ENCODE assay signal across 1 cellular context in the genomic region with DNA sequence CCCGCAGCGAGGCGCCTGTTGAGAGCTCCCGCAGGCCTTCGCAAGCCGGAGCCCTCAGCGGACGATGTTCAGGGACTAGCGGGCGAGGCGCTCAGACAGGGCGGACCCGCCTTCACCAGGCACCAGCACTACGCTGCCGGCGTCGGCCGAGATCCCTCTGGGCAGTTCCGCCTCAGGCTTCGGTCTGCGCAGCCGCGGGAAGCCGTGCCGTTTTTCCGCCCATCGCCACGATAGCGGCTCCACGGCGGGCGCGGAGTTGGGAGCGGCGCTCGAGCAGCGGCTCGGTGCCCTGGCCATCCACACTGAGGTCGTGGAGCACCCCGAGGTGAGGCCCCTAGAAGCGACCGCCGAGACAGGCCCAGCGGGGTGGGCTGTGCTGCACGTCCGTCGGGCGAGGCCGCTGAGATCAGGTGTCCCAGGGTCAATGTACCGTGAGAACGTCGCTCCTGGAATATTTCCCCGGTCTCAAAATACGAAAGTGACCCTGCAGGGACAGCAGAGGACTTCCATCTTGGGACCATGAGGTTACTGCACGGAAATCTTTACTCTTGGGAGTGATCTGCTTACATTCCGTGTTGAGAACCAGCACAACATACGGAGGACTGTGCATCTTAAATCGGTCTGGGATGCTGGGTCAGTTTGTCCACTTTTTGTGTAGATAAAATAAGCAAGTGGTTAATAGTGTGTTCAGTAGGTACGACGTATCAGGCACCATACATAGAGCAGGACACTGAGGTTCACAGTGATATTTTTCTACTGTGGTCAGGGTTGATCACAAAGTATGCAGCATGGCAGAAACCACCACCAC.
A peak's percentile ranks its signal among the peaks of the same experiment; 100 is the strongest.
TF ChIP-seq lines count a peak whose summit lies in the region.

No MANE protein-coding gene starts in this region.

TF ChIP-seq in K562, 482 proteins besides CTCF, POLR2A, EP300 and RAD21 (continued from another document and continues in another):
- no peak for TF ChIP-seq JUN (IDR thresholded peaks at IDR 0.05; ENCODE audit: borderline replicate concordance, low read depth, low read length)
- TF ChIP-seq JUN (CRISPR knock-in tag; IDR thresholded peaks at IDR 0.05; ENCODE audit: borderline replicate concordance): peak; percentile 91
- TF ChIP-seq BHLHE40 (IDR thresholded peaks at IDR 0.05; ENCODE audit: low read length): no peak; the same call in 1 of the 2 replicates
- no peak for TF ChIP-seq ZEB2 (IDR thresholded peaks at IDR 0.05)
- no peak for TF ChIP-seq SRSF7 (optimal IDR thresholded peaks at IDR 0.05; ENCODE audit: low read depth, low read length)
- TF ChIP-seq ZNF75A (CRISPR knock-in tag; IDR thresholded peaks at IDR 0.05): no peak
- TF ChIP-seq, protein P1, sequence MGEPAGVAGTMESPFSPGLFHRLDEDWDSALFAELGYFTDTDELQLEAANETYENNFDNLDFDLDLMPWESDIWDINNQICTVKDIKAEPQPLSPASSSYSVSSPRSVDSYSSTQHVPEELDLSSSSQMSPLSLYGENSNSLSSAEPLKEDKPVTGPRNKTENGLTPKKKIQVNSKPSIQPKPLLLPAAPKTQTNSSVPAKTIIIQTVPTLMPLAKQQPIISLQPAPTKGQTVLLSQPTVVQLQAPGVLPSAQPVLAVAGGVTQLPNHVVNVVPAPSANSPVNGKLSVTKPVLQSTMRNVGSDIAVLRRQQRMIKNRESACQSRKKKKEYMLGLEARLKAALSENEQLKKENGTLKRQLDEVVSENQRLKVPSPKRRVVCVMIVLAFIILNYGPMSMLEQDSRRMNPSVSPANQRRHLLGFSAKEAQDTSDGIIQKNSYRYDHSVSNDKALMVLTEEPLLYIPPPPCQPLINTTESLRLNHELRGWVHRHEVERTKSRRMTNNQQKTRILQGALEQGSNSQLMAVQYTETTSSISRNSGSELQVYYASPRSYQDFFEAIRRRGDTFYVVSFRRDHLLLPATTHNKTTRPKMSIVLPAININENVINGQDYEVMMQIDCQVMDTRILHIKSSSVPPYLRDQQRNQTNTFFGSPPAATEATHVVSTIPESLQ (CRISPR knock-in tag; IDR thresholded peaks at IDR 0.05): peak; percentile 75; the same call in 1 of the 2 replicates
- no peak for TF ChIP-seq EWSR1 (IDR thresholded peaks at IDR 0.05; ENCODE audit: borderline replicate concordance, low read depth, partially characterized antibody)
- TF ChIP-seq POLR2H (tag; IDR thresholded peaks at IDR 0.05; ENCODE audit: low read depth): peak; percentile 90
- TF ChIP-seq SMARCC2 (IDR thresholded peaks at IDR 0.05; ENCODE audit: low read depth): no peak
- no peak for TF ChIP-seq KAT8 (IDR thresholded peaks at IDR 0.05; ENCODE audit: low read depth)
- no peak for TF ChIP-seq RBM25 (IDR thresholded peaks at IDR 0.05; ENCODE audit: low read depth, low read length, severe bottlenecking)
- TF ChIP-seq, protein P2, sequence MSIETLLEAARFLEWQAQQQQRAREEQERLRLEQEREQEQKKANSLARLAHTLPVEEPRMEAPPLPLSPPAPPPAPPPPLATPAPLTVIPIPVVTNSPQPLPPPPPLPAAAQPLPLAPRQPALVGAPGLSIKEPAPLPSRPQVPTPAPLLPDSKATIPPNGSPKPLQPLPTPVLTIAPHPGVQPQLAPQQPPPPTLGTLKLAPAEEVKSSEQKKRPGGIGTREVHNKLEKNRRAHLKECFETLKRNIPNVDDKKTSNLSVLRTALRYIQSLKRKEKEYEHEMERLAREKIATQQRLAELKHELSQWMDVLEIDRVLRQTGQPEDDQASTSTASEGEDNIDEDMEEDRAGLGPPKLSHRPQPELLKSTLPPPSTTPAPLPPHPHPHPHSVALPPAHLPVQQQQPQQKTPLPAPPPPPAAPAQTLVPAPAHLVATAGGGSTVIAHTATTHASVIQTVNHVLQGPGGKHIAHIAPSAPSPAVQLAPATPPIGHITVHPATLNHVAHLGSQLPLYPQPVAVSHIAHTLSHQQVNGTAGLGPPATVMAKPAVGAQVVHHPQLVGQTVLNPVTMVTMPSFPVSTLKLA (conservative IDR thresholded peaks at IDR 0.05): peak; percentile 4 to 54; a peak in 2 of 4 replicates
- TF ChIP-seq, protein P3, sequence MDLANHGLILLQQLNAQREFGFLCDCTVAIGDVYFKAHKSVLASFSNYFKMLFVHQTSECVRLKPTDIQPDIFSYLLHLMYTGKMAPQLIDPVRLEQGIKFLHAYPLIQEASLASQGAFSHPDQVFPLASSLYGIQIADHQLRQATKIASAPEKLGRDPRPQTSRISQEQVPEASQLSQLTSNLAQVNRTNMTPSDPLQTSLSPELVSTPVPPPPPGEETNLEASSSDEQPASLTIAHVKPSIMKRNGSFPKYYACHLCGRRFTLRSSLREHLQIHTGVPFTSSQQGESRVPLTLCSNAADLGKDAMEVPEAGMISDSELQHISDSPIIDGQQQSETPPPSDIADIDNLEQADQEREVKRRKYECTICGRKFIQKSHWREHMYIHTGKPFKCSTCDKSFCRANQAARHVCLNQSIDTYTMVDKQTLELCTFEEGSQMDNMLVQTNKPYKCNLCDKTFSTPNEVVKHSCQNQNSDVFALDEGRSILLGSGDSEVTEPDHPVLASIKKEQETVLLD (IDR thresholded peaks at IDR 0.05): peak; percentile 85
- peak in 1 of 2 experiments; percentile 80; a peak in 1 of 4 replicates for TF ChIP-seq KDM4B (IDR thresholded peaks at IDR 0.05; ENCODE audit: borderline replicate concordance in 2 of 2, low read depth in 1 of 2)
- no peak for TF ChIP-seq MYBL2 (IDR thresholded peaks at IDR 0.05; ENCODE audit: low read depth)
- TF ChIP-seq MYBL2 (CRISPR knock-in tag; IDR thresholded peaks at IDR 0.05; ENCODE audit: borderline replicate concordance): no peak
- no peak for TF ChIP-seq ZNF785 (CRISPR knock-in tag; IDR thresholded peaks at IDR 0.05)
- peak; percentile 88 for TF ChIP-seq ZNF24 (IDR thresholded peaks at IDR 0.05)
- TF ChIP-seq, protein P4, sequence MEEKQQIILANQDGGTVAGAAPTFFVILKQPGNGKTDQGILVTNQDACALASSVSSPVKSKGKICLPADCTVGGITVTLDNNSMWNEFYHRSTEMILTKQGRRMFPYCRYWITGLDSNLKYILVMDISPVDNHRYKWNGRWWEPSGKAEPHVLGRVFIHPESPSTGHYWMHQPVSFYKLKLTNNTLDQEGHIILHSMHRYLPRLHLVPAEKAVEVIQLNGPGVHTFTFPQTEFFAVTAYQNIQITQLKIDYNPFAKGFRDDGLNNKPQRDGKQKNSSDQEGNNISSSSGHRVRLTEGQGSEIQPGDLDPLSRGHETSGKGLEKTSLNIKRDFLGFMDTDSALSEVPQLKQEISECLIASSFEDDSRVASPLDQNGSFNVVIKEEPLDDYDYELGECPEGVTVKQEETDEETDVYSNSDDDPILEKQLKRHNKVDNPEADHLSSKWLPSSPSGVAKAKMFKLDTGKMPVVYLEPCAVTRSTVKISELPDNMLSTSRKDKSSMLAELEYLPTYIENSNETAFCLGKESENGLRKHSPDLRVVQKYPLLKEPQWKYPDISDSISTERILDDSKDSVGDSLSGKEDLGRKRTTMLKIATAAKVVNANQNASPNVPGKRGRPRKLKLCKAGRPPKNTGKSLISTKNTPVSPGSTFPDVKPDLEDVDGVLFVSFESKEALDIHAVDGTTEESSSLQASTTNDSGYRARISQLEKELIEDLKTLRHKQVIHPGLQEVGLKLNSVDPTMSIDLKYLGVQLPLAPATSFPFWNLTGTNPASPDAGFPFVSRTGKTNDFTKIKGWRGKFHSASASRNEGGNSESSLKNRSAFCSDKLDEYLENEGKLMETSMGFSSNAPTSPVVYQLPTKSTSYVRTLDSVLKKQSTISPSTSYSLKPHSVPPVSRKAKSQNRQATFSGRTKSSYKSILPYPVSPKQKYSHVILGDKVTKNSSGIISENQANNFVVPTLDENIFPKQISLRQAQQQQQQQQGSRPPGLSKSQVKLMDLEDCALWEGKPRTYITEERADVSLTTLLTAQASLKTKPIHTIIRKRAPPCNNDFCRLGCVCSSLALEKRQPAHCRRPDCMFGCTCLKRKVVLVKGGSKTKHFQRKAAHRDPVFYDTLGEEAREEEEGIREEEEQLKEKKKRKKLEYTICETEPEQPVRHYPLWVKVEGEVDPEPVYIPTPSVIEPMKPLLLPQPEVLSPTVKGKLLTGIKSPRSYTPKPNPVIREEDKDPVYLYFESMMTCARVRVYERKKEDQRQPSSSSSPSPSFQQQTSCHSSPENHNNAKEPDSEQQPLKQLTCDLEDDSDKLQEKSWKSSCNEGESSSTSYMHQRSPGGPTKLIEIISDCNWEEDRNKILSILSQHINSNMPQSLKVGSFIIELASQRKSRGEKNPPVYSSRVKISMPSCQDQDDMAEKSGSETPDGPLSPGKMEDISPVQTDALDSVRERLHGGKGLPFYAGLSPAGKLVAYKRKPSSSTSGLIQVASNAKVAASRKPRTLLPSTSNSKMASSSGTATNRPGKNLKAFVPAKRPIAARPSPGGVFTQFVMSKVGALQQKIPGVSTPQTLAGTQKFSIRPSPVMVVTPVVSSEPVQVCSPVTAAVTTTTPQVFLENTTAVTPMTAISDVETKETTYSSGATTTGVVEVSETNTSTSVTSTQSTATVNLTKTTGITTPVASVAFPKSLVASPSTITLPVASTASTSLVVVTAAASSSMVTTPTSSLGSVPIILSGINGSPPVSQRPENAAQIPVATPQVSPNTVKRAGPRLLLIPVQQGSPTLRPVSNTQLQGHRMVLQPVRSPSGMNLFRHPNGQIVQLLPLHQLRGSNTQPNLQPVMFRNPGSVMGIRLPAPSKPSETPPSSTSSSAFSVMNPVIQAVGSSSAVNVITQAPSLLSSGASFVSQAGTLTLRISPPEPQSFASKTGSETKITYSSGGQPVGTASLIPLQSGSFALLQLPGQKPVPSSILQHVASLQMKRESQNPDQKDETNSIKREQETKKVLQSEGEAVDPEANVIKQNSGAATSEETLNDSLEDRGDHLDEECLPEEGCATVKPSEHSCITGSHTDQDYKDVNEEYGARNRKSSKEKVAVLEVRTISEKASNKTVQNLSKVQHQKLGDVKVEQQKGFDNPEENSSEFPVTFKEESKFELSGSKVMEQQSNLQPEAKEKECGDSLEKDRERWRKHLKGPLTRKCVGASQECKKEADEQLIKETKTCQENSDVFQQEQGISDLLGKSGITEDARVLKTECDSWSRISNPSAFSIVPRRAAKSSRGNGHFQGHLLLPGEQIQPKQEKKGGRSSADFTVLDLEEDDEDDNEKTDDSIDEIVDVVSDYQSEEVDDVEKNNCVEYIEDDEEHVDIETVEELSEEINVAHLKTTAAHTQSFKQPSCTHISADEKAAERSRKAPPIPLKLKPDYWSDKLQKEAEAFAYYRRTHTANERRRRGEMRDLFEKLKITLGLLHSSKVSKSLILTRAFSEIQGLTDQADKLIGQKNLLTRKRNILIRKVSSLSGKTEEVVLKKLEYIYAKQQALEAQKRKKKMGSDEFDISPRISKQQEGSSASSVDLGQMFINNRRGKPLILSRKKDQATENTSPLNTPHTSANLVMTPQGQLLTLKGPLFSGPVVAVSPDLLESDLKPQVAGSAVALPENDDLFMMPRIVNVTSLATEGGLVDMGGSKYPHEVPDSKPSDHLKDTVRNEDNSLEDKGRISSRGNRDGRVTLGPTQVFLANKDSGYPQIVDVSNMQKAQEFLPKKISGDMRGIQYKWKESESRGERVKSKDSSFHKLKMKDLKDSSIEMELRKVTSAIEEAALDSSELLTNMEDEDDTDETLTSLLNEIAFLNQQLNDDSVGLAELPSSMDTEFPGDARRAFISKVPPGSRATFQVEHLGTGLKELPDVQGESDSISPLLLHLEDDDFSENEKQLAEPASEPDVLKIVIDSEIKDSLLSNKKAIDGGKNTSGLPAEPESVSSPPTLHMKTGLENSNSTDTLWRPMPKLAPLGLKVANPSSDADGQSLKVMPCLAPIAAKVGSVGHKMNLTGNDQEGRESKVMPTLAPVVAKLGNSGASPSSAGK (IDR thresholded peaks at IDR 0.05): peak; percentile 73
- TF ChIP-seq, protein P5, sequence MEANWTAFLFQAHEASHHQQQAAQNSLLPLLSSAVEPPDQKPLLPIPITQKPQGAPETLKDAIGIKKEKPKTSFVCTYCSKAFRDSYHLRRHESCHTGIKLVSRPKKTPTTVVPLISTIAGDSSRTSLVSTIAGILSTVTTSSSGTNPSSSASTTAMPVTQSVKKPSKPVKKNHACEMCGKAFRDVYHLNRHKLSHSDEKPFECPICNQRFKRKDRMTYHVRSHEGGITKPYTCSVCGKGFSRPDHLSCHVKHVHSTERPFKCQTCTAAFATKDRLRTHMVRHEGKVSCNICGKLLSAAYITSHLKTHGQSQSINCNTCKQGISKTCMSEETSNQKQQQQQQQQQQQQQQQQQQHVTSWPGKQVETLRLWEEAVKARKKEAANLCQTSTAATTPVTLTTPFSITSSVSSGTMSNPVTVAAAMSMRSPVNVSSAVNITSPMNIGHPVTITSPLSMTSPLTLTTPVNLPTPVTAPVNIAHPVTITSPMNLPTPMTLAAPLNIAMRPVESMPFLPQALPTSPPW (CRISPR knock-in tag; IDR thresholded peaks at IDR 0.05): no peak; the same call in 1 of the 2 replicates
- no peak for TF ChIP-seq ZNF644 (tag; IDR thresholded peaks at IDR 0.05; ENCODE audit: low read depth)
- TF ChIP-seq RHOXF2B (CRISPR knock-in tag; conservative IDR thresholded peaks at IDR 0.05): no peak
- TF ChIP-seq, protein P6, sequence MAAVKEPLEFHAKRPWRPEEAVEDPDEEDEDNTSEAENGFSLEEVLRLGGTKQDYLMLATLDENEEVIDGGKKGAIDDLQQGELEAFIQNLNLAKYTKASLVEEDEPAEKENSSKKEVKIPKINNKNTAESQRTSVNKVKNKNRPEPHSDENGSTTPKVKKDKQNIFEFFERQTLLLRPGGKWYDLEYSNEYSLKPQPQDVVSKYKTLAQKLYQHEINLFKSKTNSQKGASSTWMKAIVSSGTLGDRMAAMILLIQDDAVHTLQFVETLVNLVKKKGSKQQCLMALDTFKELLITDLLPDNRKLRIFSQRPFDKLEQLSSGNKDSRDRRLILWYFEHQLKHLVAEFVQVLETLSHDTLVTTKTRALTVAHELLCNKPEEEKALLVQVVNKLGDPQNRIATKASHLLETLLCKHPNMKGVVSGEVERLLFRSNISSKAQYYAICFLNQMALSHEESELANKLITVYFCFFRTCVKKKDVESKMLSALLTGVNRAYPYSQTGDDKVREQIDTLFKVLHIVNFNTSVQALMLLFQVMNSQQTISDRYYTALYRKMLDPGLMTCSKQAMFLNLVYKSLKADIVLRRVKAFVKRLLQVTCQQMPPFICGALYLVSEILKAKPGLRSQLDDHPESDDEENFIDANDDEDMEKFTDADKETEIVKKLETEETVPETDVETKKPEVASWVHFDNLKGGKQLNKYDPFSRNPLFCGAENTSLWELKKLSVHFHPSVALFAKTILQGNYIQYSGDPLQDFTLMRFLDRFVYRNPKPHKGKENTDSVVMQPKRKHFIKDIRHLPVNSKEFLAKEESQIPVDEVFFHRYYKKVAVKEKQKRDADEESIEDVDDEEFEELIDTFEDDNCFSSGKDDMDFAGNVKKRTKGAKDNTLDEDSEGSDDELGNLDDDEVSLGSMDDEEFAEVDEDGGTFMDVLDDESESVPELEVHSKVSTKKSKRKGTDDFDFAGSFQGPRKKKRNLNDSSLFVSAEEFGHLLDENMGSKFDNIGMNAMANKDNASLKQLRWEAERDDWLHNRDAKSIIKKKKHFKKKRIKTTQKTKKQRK (IDR thresholded peaks at IDR 0.05; ENCODE audit: borderline replicate concordance, low read depth, low read length): no peak
- TF ChIP-seq MAFK (IDR thresholded peaks at IDR 0.05; ENCODE audit: low read length): no peak
- TF ChIP-seq, protein P7, sequence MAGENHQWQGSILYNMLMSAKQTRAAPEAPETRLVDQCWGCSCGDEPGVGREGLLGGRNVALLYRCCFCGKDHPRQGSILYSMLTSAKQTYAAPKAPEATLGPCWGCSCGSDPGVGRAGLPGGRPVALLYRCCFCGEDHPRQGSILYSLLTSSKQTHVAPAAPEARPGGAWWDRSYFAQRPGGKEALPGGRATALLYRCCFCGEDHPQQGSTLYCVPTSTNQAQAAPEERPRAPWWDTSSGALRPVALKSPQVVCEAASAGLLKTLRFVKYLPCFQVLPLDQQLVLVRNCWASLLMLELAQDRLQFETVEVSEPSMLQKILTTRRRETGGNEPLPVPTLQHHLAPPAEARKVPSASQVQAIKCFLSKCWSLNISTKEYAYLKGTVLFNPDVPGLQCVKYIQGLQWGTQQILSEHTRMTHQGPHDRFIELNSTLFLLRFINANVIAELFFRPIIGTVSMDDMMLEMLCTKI (IDR thresholded peaks at IDR 0.05; ENCODE audit: partially characterized antibody): no peak
- no peak for TF ChIP-seq SIX5 (IDR thresholded peaks at IDR 0.05; ENCODE audit: borderline replicate concordance in 1 of 2, insufficient read depth in 1 of 2, low read depth in 1 of 2, low read length in 2 of 2)
- TF ChIP-seq NFE2 (IDR thresholded peaks at IDR 0.05; ENCODE audit: low read depth): no peak
- no peak for TF ChIP-seq MCM5 (IDR thresholded peaks at IDR 0.05; ENCODE audit: low read depth)
- TF ChIP-seq ZNF780A (CRISPR knock-in tag; IDR thresholded peaks at IDR 0.05): no peak
